ENCODE assay signal across 10 cellular contexts in genomic region chr5:80871541-80871961, GRCh38.
DNase-seq lines count a peak whose midpoint lies in the region; ATAC-seq and TF ChIP-seq lines count a peak whose summit lies in the region.
"Had no signal": no experiment of that assay in that cellular context is flagged by ENCODE, and none has a peak within 500 bp of the region (broad histone marks: within the 10 kb centered on the region; RNA-seq: fewer than 3 reads in every experiment).

No MANE protein-coding gene starts in this region.

- POLR2A ChIA-PET in activated CD4-positive, alpha-beta memory T cell treated with anti-CD3 and anti-CD28 coated beads, Interleukin-2, amount 10 ng/mL, durations not matched to agents 7 days and 5 days (lab: Charles Lee): no interaction called here

- peak; percentile 4 for DNase-seq in stimulated activated CD4-positive, alpha-beta T cell treated with anti-CD3 and anti-CD28 coated beads, Interleukin-12 subunit alpha, Interleukin-12 subunit beta, amount 100 ng/mL, for 4 hours
- DNase-seq in stimulated activated CD4-positive, alpha-beta T cell treated with anti-CD3 and anti-CD28 coated beads, Interleukin-4, amount 100 ng/mL, for 1 hour: no peak
- peak; percentile 18 for DNase-seq in activated CD4-positive, alpha-beta memory T cell treated with anti-CD3 and anti-CD28 coated beads, Interleukin-2, amount 10 ng/mL, durations not matched to agents 7 days and 5 days
- DNase-seq in foreskin fibroblast: peak; percentile 51 to 53
- peak in 1 of 2 donors; percentile 30 for DNase-seq in stimulated activated naive CD8-positive, alpha-beta T cell treated with anti-CD3 and anti-CD28 coated beads, Interleukin-15, amount 100 ng/mL, for 72 hours
- no peak for DNase-seq in Calu3
- no peak for DNase-seq in osteocyte (ENCODE audit: extremely low spot score, unreplicated experiment)
- no peak for DNase-seq in prostate gland (ENCODE audit: low spot score)
- DNase-seq: CD4-positive, alpha-beta memory T cell; NCI-H2171 treated with DMSO at 0.1 percent for 48 hours had no signal

- no peaks in the 10 kb centered on the region for H3K27me3 ChIP-seq in prostate gland (replicated peaks; ENCODE audit: insufficient read depth)

- no peaks in the 10 kb centered on the region for H3K9me3 ChIP-seq in prostate gland

- H3K27ac ChIP-seq in prostate gland: no peak overlapping the region

- H3K4me1 ChIP-seq in prostate gland (replicated peaks): no peaks in the 10 kb centered on the region

- TF ChIP-seq POLR2A in prostate gland (IDR thresholded peaks at IDR 0.05): no peak

- peaks cover under 1% of the 10 kb centered on the region for H3K9me3 Mint-ChIP-seq in activated CD4-positive, alpha-beta memory T cell treated with anti-CD3 and anti-CD28 coated beads, Interleukin-2, amount 10 ng/mL, durations not matched to agents 7 days and 5 days
- H3K9me3 Mint-ChIP-seq in stimulated activated naive CD8-positive, alpha-beta T cell treated with anti-CD3 and anti-CD28 coated beads, Interleukin-15, amount 100 ng/mL, for 72 hours: no peaks in the 10 kb centered on the region
- no peaks in the 10 kb centered on the region for H3K9me3 Mint-ChIP-seq in Calu3 (ENCODE audit: low read depth, unreplicated experiment)
- H3K9me3 Mint-ChIP-seq in osteocyte (ENCODE audit: unreplicated experiment): no peaks in the 10 kb centered on the region
- H3K9me3 Mint-ChIP-seq: CD4-positive, alpha-beta memory T cell had no signal

- WGBS in prostate gland: 82% methylated on average over 4 of the region's 4 CpGs

- TF ChIP-seq CTCF in foreskin fibroblast (IDR thresholded peaks at IDR 0.05; ENCODE audit: low read depth, low read length): no peak
- no peak for TF ChIP-seq CTCF in Calu3 (IDR thresholded peaks at IDR 0.05; ENCODE audit: unreplicated experiment)
- TF ChIP-seq CTCF in osteocyte (IDR thresholded peaks at IDR 0.05): no peak
- TF ChIP-seq CTCF in prostate gland (IDR thresholded peaks at IDR 0.05): no peak

- H3K36me3 ChIP-seq in prostate gland: no peaks in the 10 kb centered on the region

- no TSS peak for BruUV-seq in Calu3 (replicated peaks; lab: Mats Ljungman, UMichigan)

- ATAC-seq in stimulated activated naive CD8-positive, alpha-beta T cell treated with anti-CD3 and anti-CD28 coated beads, Interleukin-15, amount 100 ng/mL, for 72 hours: peak; percentile 91

- H3K27me3 Mint-ChIP-seq in activated CD4-positive, alpha-beta memory T cell treated with anti-CD3 and anti-CD28 coated beads, Interleukin-2, amount 10 ng/mL, durations not matched to agents 7 days and 5 days: no peaks in the 10 kb centered on the region
- no peaks in the 10 kb centered on the region for H3K27me3 Mint-ChIP-seq in stimulated activated naive CD8-positive, alpha-beta T cell treated with anti-CD3 and anti-CD28 coated beads, Interleukin-15, amount 100 ng/mL, for 72 hours
- H3K27me3 Mint-ChIP-seq in Calu3 (ENCODE audit: unreplicated experiment) (no peaks in the 10 kb centered on the region), osteocyte (ENCODE audit: unreplicated experiment) (no peaks in the 10 kb centered on the region)
- H3K27me3 Mint-ChIP-seq: CD4-positive, alpha-beta memory T cell had no signal

- H3K27ac Mint-ChIP-seq in activated CD4-positive, alpha-beta memory T cell treated with anti-CD3 and anti-CD28 coated beads, Interleukin-2, amount 10 ng/mL, durations not matched to agents 7 days and 5 days: no peak overlapping the region
- H3K27ac Mint-ChIP-seq in stimulated activated naive CD8-positive, alpha-beta T cell treated with anti-CD3 and anti-CD28 coated beads, Interleukin-15, amount 100 ng/mL, for 72 hours: peak overlapping the region; percentile 59 to 64
- no peak overlapping the region for H3K27ac Mint-ChIP-seq in Calu3 (ENCODE audit: unreplicated experiment)
- no peak overlapping the region for H3K27ac Mint-ChIP-seq in osteocyte (ENCODE audit: unreplicated experiment)

- peaks cover 70% of the 10 kb centered on the region for H3K36me3 Mint-ChIP-seq in activated CD4-positive, alpha-beta memory T cell treated with anti-CD3 and anti-CD28 coated beads, Interleukin-2, amount 10 ng/mL, durations not matched to agents 7 days and 5 days (ENCODE audit: low read depth)
- H3K36me3 Mint-ChIP-seq in Calu3 (ENCODE audit: insufficient read depth, unreplicated experiment) (no peaks in the 10 kb centered on the region), osteocyte (ENCODE audit: unreplicated experiment) (peaks cover 13% of the 10 kb centered on the region)

- H3K4me3 ChIP-seq in foreskin fibroblast (ENCODE audit: low read depth in 1 of 2, low read length in 2 of 2) (no peak overlapping the region), prostate gland (no peak overlapping the region)

- intact Hi-C loops in Calu3 (cut with micrococcal nuclease; ENCODE audit: unreplicated experiment): no loop called here
- intact Hi-C loops in prostate gland (cut with DNase I): no loop called here

- CTCF ChIA-PET in activated CD4-positive, alpha-beta memory T cell treated with anti-CD3 and anti-CD28 coated beads, Interleukin-2, amount 10 ng/mL, durations not matched to agents 7 days and 5 days (lab: Charles Lee): no interaction called here
- CTCF ChIA-PET in Calu3 (lab: Charles Lee): interaction anchor here (0.6 kb wide), 1 partner anchor 63 kb away, joined by 3 read pairs; no protein-coding TSS in a partner anchor

- no peak overlapping the region for H3K4me3 Mint-ChIP-seq in activated CD4-positive, alpha-beta memory T cell treated with anti-CD3 and anti-CD28 coated beads, Interleukin-2, amount 10 ng/mL, durations not matched to agents 7 days and 5 days
- H3K4me3 Mint-ChIP-seq in stimulated activated naive CD8-positive, alpha-beta T cell treated with anti-CD3 and anti-CD28 coated beads, Interleukin-15, amount 100 ng/mL, for 72 hours: no peak overlapping the region
- no peak overlapping the region for H3K4me3 Mint-ChIP-seq in Calu3 (ENCODE audit: low read depth, unreplicated experiment)
- no peak overlapping the region for H3K4me3 Mint-ChIP-seq in osteocyte (ENCODE audit: unreplicated experiment)
- H3K4me3 Mint-ChIP-seq: CD4-positive, alpha-beta memory T cell had no signal

- H3K4me1 Mint-ChIP-seq in activated CD4-positive, alpha-beta memory T cell treated with anti-CD3 and anti-CD28 coated beads, Interleukin-2, amount 10 ng/mL, durations not matched to agents 7 days and 5 days: peaks cover 24% of the 10 kb centered on the region
- peaks cover 25% of the 10 kb centered on the region for H3K4me1 Mint-ChIP-seq in stimulated activated naive CD8-positive, alpha-beta T cell treated with anti-CD3 and anti-CD28 coated beads, Interleukin-15, amount 100 ng/mL, for 72 hours
- peaks cover 5% of the 10 kb centered on the region for H3K4me1 Mint-ChIP-seq in Calu3 (ENCODE audit: low read depth, unreplicated experiment)
- no peaks in the 10 kb centered on the region for H3K4me1 Mint-ChIP-seq in osteocyte (ENCODE audit: unreplicated experiment)
- H3K4me1 Mint-ChIP-seq: CD4-positive, alpha-beta memory T cell had no signal

Comparison
In these comparisons a context has a peak if more than half of its experiments do, and no peak if none do; other contexts are left out.
1. DNase-seq: peak in stimulated activated CD4-positive, alpha-beta T cell treated with anti-CD3 and anti-CD28 coated beads, Interleukin-12 subunit alpha, Interleukin-12 subunit beta, amount 100 ng/mL, for 4 hours (single experiment), activated CD4-positive, alpha-beta memory T cell treated with anti-CD3 and anti-CD28 coated beads, Interleukin-2, amount 10 ng/mL, durations not matched to agents 7 days and 5 days (single experiment) and foreskin fibroblast (2 of 2); none in stimulated activated CD4-positive, alpha-beta T cell treated with anti-CD3 and anti-CD28 coated beads, Interleukin-4, amount 100 ng/mL, for 1 hour (single experiment), Calu3 (single experiment), osteocyte (single experiment) and prostate gland (single experiment).
2. H3K27ac Mint-ChIP-seq: peak in stimulated activated naive CD8-positive, alpha-beta T cell treated with anti-CD3 and anti-CD28 coated beads, Interleukin-15, amount 100 ng/mL, for 72 hours (2 of 2); none in activated CD4-positive, alpha-beta memory T cell treated with anti-CD3 and anti-CD28 coated beads, Interleukin-2, amount 10 ng/mL, durations not matched to agents 7 days and 5 days (single experiment), Calu3 (single experiment) and osteocyte (single experiment).